Comparison of ENCODE assay signal across 12 cellular contexts in the genomic region with DNA sequence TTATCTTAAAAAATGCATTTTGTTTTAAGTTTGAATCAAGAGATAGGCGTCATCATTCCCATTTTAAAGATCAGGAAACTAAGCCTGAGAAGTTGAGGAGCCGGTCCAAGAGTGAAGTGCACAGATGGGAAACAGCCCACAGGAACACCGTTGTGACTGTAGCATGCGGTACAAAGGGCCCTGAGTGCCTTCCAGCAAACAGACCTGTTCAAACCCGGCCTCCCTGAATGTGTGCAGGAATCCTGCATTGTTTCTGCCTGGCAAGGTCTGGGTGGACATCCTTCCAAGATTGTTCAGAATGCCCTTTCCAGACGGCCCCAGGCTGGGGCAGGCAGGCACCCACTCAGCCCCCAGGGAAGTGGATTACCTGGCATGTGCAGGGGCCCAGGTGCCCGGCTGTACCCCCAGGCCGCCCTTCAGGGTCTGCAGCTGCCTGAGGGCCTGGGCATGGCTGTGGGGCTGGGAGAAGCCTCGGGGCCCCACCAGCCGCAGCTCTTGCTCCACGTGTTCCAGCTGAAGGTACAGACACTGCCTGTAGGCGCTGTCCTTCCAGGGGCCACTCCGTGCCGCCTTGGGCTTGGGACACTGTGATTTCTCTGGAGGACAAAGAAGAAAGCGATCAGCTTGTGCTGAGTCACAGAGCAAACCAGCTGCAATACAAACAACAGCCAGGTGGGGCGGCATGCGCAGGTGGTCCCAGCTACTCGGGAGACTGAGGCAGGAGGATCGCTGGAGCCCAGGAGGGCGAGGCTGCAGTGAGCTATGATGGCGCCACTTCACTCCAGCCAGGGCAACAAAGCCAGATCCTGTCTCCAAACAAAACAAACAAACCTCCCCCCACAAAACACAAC. TPM values are rescaled to one million over a fixed set of nuclear protein-coding genes. Genes with fewer than 3 reads are reported as not detected.
DNase-seq lines count a peak whose midpoint lies in the region; ATAC-seq and TF ChIP-seq lines count a peak whose summit lies in the region.
"Had no signal": no experiment of that assay in that cellular context is flagged by ENCODE, and none has a peak within 500 bp of the region (broad histone marks: within the 10 kb centered on the region; RNA-seq: fewer than 3 reads in every experiment).

No MANE protein-coding gene starts in this region.

- no peak for ATAC-seq in foreskin keratinocyte
- no peak for ATAC-seq in HG02938 (IDR thresholded peaks at IDR 0.05; ENCODE audit: unreplicated experiment)
- ATAC-seq in Right ventricle myocardium superior (ENCODE audit: poor library complexity), result no peak
- ATAC-seq: heart left ventricle had no signal

- H3K4me1 ChIP-seq in OCI-LY7 (ENCODE audit: insufficient read depth, low read length, poor library complexity, severe bottlenecking) (no peaks in the 10 kb centered on the region), foreskin keratinocyte (no peaks in the 10 kb centered on the region)
- H3K4me1 ChIP-seq: heart left ventricle had no signal

- no peak overlapping the region for H3K27ac ChIP-seq in 22Rv1
- H3K27ac ChIP-seq in OCI-LY7 (ENCODE audit: low read depth, low read length, poor library complexity, severe bottlenecking), result no peak overlapping the region
- no peak overlapping the region for H3K27ac ChIP-seq in foreskin keratinocyte
- H3K27ac ChIP-seq: heart left ventricle, neutrophil had no signal

- no peaks in the 10 kb centered on the region for H4K20me1 ChIP-seq in OCI-LY7 (ENCODE audit: insufficient read depth, low read length)

- TF ChIP-seq CTCF in 22Rv1 (IDR thresholded peaks at IDR 0.05), result peak; percentile 41
- TF ChIP-seq CTCF in OCI-LY7 (conservative IDR thresholded peaks at IDR 0.05; ENCODE audit: low read length), result peak; percentile 68
- TF ChIP-seq CTCF in foreskin keratinocyte (conservative IDR thresholded peaks at IDR 0.05), result peak; percentile 46

- peak overlapping the region; percentile 27 for H2AFZ ChIP-seq in OCI-LY7 (ENCODE audit: low read length)

- H3K36me3 ChIP-seq in OCI-LY7 (ENCODE audit: insufficient read depth, low read length), result no peaks in the 10 kb centered on the region
- H3K36me3 ChIP-seq: neutrophil had no signal

- BruUV-seq in OCI-LY7 (replicated peaks; lab: Mats Ljungman, UMichigan), result no TSS peak

- H3K79me2 ChIP-seq in OCI-LY7 (ENCODE audit: insufficient read depth, low read depth, low read length), result no peaks in the 10 kb centered on the region

- H3K9me3 ChIP-seq in OCI-LY7 (ENCODE audit: low read length), result no peaks in the 10 kb centered on the region
- H3K9me3 ChIP-seq: heart left ventricle, neutrophil had no signal

- no peaks in the 10 kb centered on the region for H3K27me3 ChIP-seq in foreskin keratinocyte
- H3K27me3 ChIP-seq: heart left ventricle had no signal

- H3K9me2 ChIP-seq in OCI-LY7 (ENCODE audit: insufficient read depth, low read length), result no peaks in the 10 kb centered on the region

- peak; percentile 21 for DNase-seq in Daoy (ENCODE audit: low read depth)
- DNase-seq in OCI-LY7 (ENCODE audit: low spot score), result peak; percentile 18
- no peak for DNase-seq in foreskin keratinocyte
- DNase-seq in NCI-H2081 (lab: John Stamatoyannopoulos, UW), result no peak
- DNase-seq in Right ventricle myocardium superior, result no peak
- no peak for DNase-seq in superior temporal gyrus (ENCODE audit: extremely low spot score)
- DNase-seq: heart left ventricle; NCI-H1694; stimulated activated CD4-positive, alpha-beta T cell treated with anti-CD3 and anti-CD28 coated beads, Interleukin-4, amount 100 ng/mL, for 4 hours had no signal

- intact Hi-C loops in OCI-LY7 (cut with micrococcal nuclease; ENCODE audit: unreplicated experiment) (no loop called here), Right ventricle myocardium superior (cut with DNase I) (no loop called here)

- POLR2A ChIA-PET in OCI-LY7 (lab: Charles Lee), result interaction anchor here (0.6 to 0.8 kb wide), 2 partner anchors 11 to 958 kb away, joined by 3 to 5 read pairs; no protein-coding TSS in a partner anchor

- H3K4me3 ChIP-seq in OCI-LY7 (ENCODE audit: low read depth, low read length, poor library complexity, severe bottlenecking), result no peak overlapping the region
- H3K4me3 ChIP-seq: heart left ventricle had no signal

- no peak overlapping the region for H3K4me2 ChIP-seq in OCI-LY7 (ENCODE audit: low read length)

- CTCF ChIA-PET in OCI-LY7 (lab: Charles Lee; ENCODE audit: unreplicated experiment), result no interaction called here

RNA-seq across cellular contexts. Expression of gene GCSH, which starts 45.0 kb away (rescaled TPM):
- 32.1 and 38.2 TPM in 2 replicates for total RNA-seq in Daoy (2014; rRNA removed; shearing (Covaris generic))
- 11.7 and 23.4 TPM in 2 replicates for total RNA-seq in OCI-LY7 (2014; rRNA removed; shearing (Covaris generic))
- total RNA-seq in OCI-LY7 (2022) (32.0 and 42.5 TPM in 2 replicates), foreskin keratinocyte (32.7 and 45.5 TPM in 2 replicates), Right ventricle myocardium superior (43.6 TPM)
- polyA plus RNA-seq in foreskin keratinocyte, result 45.5 and 61.9 TPM in 2 replicates

Comparison
In these comparisons a context has a peak if more than half of its experiments do, and no peak if none do; other contexts are left out.
1. DNase-seq: peak in Daoy (single experiment) and OCI-LY7 (single experiment); none in foreskin keratinocyte (0 of 2), NCI-H2081 (0 of 2), Right ventricle myocardium superior (single experiment) and superior temporal gyrus (single experiment).
2. Peak in every context shown above with its lines, with median percentiles within 50 percentile points of each other: CTCF ChIP-seq.